ENCODE assay signal across 19 cellular contexts in the genomic region with DNA sequence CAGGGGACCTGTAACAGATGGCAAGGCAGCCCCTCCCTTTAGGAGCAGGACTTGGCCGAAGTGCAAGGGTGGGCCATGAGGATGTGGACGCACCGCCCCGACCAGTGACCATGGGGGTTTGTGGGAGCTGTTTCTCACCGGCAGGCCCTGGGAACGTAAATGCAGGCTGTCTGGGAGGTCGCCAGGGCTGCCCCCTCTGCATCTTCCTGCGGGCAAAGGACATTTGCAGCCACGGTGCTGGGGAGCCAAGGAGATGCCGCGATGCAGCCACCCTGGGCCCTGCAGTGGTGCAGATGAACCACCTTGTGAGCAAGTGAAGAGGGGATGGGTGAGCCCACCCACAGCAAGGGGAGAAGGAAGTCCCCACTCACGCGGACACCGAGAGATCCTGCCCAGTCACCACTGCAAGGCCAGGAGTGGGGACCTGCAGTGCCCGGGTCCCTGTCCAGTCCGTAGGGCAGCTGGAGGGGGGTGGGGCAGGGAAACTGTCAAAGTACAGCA.
A peak's percentile ranks its signal among the peaks of the same experiment; 100 is the strongest.
DNase-seq lines count a peak whose midpoint lies in the region; ATAC-seq, FAIRE-seq and TF ChIP-seq lines count a peak whose summit lies in the region.
"Had no signal": no experiment of that assay in that cellular context is flagged by ENCODE, and none has a peak within 500 bp of the region (broad histone marks: within the 10 kb centered on the region; RNA-seq: fewer than 3 reads in every experiment).

No MANE protein-coding gene starts in this region.

- no peaks in the 10 kb centered on the region for H3K9me3 ChIP-seq in BLaER1 treated with 17β-estradiol and CSF1 and Interleukin-3, amounts not matched to agents 10 nM and 100 nM (replicated peaks in 1 of 11)
- H3K9me3 ChIP-seq in RWPE2 (ENCODE audit: severe bottlenecking) (no peaks in the 10 kb centered on the region), HepG2 (ENCODE audit: low read length) (no peaks in the 10 kb centered on the region), spleen (no peaks in the 10 kb centered on the region)

- BruUV-seq in HepG2 (replicated peaks; lab: Mats Ljungman, UMichigan): no TSS peak

- intact Hi-C loops in HepG2 (cut with micrococcal nuclease; ENCODE audit: unreplicated experiment): no loop called here
- intact Hi-C loops in spleen (cut with DNase I; ENCODE audit: low total_unique reads): no loop called here

- peak overlapping the region in 1 of 11 experiments; percentile 77; a peak in 2 of 22 replicates for H3K9ac ChIP-seq in BLaER1 treated with 17β-estradiol and CSF1 and Interleukin-3, amounts not matched to agents 10 nM and 100 nM
- no peak overlapping the region for H3K9ac ChIP-seq in HepG2 (ENCODE audit: insufficient read depth, low read depth, low read length)

- peak overlapping the region in 7 of 11 experiments; percentile 60 to 88 (median 67); a peak in 11 of 22 replicates for H3K27ac ChIP-seq in BLaER1 treated with 17β-estradiol and CSF1 and Interleukin-3, amounts not matched to agents 10 nM and 100 nM
- H3K27ac ChIP-seq in RWPE2 (ENCODE audit: poor library complexity, severe bottlenecking): no peak overlapping the region
- no peak overlapping the region for H3K27ac ChIP-seq in HepG2 (ENCODE audit: extremely low read length, insufficient read depth, low read length)
- H3K27ac ChIP-seq in spleen: peak overlapping the region in 2 of 8 donors; percentile 60 to 71
- H3K27ac ChIP-seq: PC-9 had no signal

- H2AFZ ChIP-seq in HepG2 (ENCODE audit: low read length): no peak overlapping the region
- H2AFZ ChIP-seq: GM23338, PC-9 had no signal

- in situ Hi-C loops in HepG2 (cut with HindIII; ENCODE audit: extremely low pct_ligation_motif_present, low pct_unique_long_range_greater_than_20kb): no loop called here

- POLR2A ChIA-PET in HepG2 (lab: Yijun Ruan, JAX): no interaction called here

- no peak for FAIRE-seq in HepG2 (lab: Jason Lieb, UNC)
- FAIRE-seq: D721Med, K562 had no signal

- TF ChIP-seq POLR2A in HepG2 (IDR thresholded peaks at IDR 0.05; ENCODE audit: insufficient read depth in 1 of 2, low read depth in 2 of 2, low read length in 2 of 2): no peak
- no peak for TF ChIP-seq POLR2A in spleen (IDR thresholded peaks at IDR 0.05)

- no peaks in the 10 kb centered on the region for H3K36me3 ChIP-seq in BLaER1 treated with 17β-estradiol and CSF1 and Interleukin-3, amounts not matched to agents 10 nM and 100 nM
- H3K36me3 ChIP-seq in RWPE2 (ENCODE audit: low read depth) (no peaks in the 10 kb centered on the region), HepG2 (replicated peaks in 1 of 2; ENCODE audit: control insufficient read depth in 1 of 2, insufficient read depth in 2 of 2, low read length in 2 of 2) (no peaks in the 10 kb centered on the region), spleen (no peaks in the 10 kb centered on the region)

- H4K20me1 ChIP-seq in BLaER1 treated with 17β-estradiol and CSF1 and Interleukin-3, amounts not matched to agents 10 nM and 100 nM: peaks cover 0 to 12% (median 0%) of the 10 kb centered on the region in 11 experiments; a peak in 1 of 22 replicates
- no peaks in the 10 kb centered on the region for H4K20me1 ChIP-seq in HepG2 (ENCODE audit: insufficient read depth, low read length)

- H3K4me1 ChIP-seq in BLaER1 treated with 17β-estradiol and CSF1 and Interleukin-3, amounts not matched to agents 10 nM and 100 nM: peaks cover 38 to 80% (median 54%) of the 10 kb centered on the region in 10 experiments
- H3K4me1 ChIP-seq in RWPE2 (ENCODE audit: insufficient read depth, poor library complexity, severe bottlenecking) (peaks cover 12% of the 10 kb centered on the region), HepG2 (ENCODE audit: insufficient read depth, low read length) (peaks cover 71% of the 10 kb centered on the region), spleen (peaks cover 0 to 28% (median 14%) of the 10 kb centered on the region in 6 donors)

- H3K27me3 ChIP-seq in BLaER1 treated with 17β-estradiol and CSF1 and Interleukin-3, amounts not matched to agents 10 nM and 100 nM: no peaks in the 10 kb centered on the region
- no peaks in the 10 kb centered on the region for H3K27me3 ChIP-seq in RWPE2 (ENCODE audit: insufficient read depth, poor library complexity, severe bottlenecking)
- peaks cover 2 to 26% of the 10 kb centered on the region in 2 experiments; a peak in 4 of 5 replicates for H3K27me3 ChIP-seq in HepG2 (ENCODE audit: control insufficient read depth in 1 of 2, insufficient read depth in 2 of 2, low read length in 2 of 2)
- peaks cover 0 to 37% (median 0%) of the 10 kb centered on the region in 7 donors for H3K27me3 ChIP-seq in spleen (replicated peaks in 1 of 7)

- peak overlapping the region in 9 of 11 experiments; percentile 76 to 85 (median 81); a peak in 15 of 22 replicates for H3K4me2 ChIP-seq in BLaER1 treated with 17β-estradiol and CSF1 and Interleukin-3, amounts not matched to agents 10 nM and 100 nM
- H3K4me2 ChIP-seq in HepG2 (ENCODE audit: low read depth, low read length): no peak overlapping the region
- H3K4me2 ChIP-seq: GM23338, PC-9 had no signal

- 54% methylated on average over 4 of the region's 16 CpGs for WGBS in HepG2 (ENCODE audit: low lambda C conversion rate)
- WGBS in spleen, 5 donors: 83 to 90% (median 89%) methylated on average over 15 to 16 of the region's 16 CpGs

- TF ChIP-seq CTCF in RWPE2 (IDR thresholded peaks at IDR 0.05; ENCODE audit: poor library complexity, severe bottlenecking): no peak
- no peak for TF ChIP-seq CTCF in HepG2 (CRISPR knock-in tag; IDR thresholded peaks at IDR 0.05)
- no peak for TF ChIP-seq CTCF in spleen (IDR thresholded peaks at IDR 0.05 in 8 of 11, conservative IDR thresholded peaks at IDR 0.05 in 3 of 11)

- TF ChIP-seq EP300 in HepG2 (IDR thresholded peaks at IDR 0.05; ENCODE audit: low read depth in 2 of 2, low read length in 2 of 2): no peak
- TF ChIP-seq EP300 in HepG2 (CRISPR knock-in tag; IDR thresholded peaks at IDR 0.05; ENCODE audit: borderline replicate concordance): no peak

- H3K79me2 ChIP-seq in HepG2 (ENCODE audit: insufficient read depth, low read length): no peaks in the 10 kb centered on the region

- ATAC-seq in RWPE2 (ENCODE audit: low read depth) (no peak), HepG2 (no peak)
- ATAC-seq: GM23338, K562 had no signal

- peak; percentile 59 for DNase-seq in RWPE2 (ENCODE audit: low spot score)
- no peak for DNase-seq in HepG2 (ENCODE audit: low spot score)
- DNase-seq in spleen: peak; percentile 59
- no peak for DNase-seq in UCSD-AML1 (lab: John Stamatoyannopoulos, UW; ENCODE audit: unreplicated experiment)
- DNase-seq in COR-L47 (lab: John Stamatoyannopoulos, UW): no peak
- no peak for DNase-seq in DMS114 treated with DMSO at 0.1 percent for 48 hours (lab: John Stamatoyannopoulos, UW; ENCODE audit: unreplicated experiment)
- DNase-seq: AML-193; CD4-positive, alpha-beta T cell; GF-D8; NCI-H1048; NCI-H146; NCI-H226; NCI-H526 treated with DMSO at 0.1 percent for 48 hours; PC-9; SHP77 treated with DMSO at 0.1 percent for 48 hours had no signal

- CTCF ChIA-PET in HepG2 (lab: Yijun Ruan, JAX; ENCODE audit: low intra/inter-chr PET ratio, low total read pairs): no interaction called here

- H3K4me3 ChIP-seq in BLaER1 treated with 17β-estradiol and CSF1 and Interleukin-3, amounts not matched to agents 10 nM and 100 nM: no peak overlapping the region
- H3K4me3 ChIP-seq in RWPE2 (ENCODE audit: severe bottlenecking) (no peak overlapping the region), HepG2 (replicated peaks in 1 of 3; ENCODE audit: insufficient read depth in 1 of 3, low read depth in 2 of 3, low read length in 3 of 3) (no peak overlapping the region), spleen (no peak overlapping the region)
- H3K4me3 ChIP-seq: GM23338, K562, PC-9 had no signal

- TF ChIP-seq RAD21 in HepG2 (CRISPR knock-in tag; IDR thresholded peaks at IDR 0.05): no peak

TF ChIP-seq in HepG2, 621 proteins besides CTCF, POLR2A, EP300 and RAD21:
- TF ChIP-seq, protein P1, sequence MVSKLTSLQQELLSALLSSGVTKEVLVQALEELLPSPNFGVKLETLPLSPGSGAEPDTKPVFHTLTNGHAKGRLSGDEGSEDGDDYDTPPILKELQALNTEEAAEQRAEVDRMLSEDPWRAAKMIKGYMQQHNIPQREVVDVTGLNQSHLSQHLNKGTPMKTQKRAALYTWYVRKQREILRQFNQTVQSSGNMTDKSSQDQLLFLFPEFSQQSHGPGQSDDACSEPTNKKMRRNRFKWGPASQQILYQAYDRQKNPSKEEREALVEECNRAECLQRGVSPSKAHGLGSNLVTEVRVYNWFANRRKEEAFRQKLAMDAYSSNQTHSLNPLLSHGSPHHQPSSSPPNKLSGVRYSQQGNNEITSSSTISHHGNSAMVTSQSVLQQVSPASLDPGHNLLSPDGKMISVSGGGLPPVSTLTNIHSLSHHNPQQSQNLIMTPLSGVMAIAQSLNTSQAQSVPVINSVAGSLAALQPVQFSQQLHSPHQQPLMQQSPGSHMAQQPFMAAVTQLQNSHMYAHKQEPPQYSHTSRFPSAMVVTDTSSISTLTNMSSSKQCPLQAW (CRISPR knock-in tag; IDR thresholded peaks at IDR 0.05): no peak
- no peak for TF ChIP-seq MYNN (CRISPR knock-in tag; IDR thresholded peaks at IDR 0.05; ENCODE audit: low read depth)
- peak; percentile 7; the same call in 1 of the 2 replicates for TF ChIP-seq HNF4A (CRISPR knock-in tag; IDR thresholded peaks at IDR 0.05)
- 0 out of 2 replicates have a peak, but pooled peaks have one; percentile 0 for TF ChIP-seq GABPB1 (CRISPR knock-in tag; IDR thresholded peaks at IDR 0.05)

Comparison
In these comparisons a context has a peak if more than half of its experiments do, and no peak if none do; other contexts are left out.
1. H3K27ac ChIP-seq: peak in BLaER1 treated with 17β-estradiol and CSF1 and Interleukin-3, amounts not matched to agents 10 nM and 100 nM (7 of 11); none in RWPE2 (single experiment) and HepG2 (single experiment).
2. DNase-seq: peak in RWPE2 (single experiment) and spleen (single experiment); none in HepG2 (single experiment), UCSD-AML1 (single experiment), COR-L47 (single experiment) and DMS114 treated with DMSO at 0.1 percent for 48 hours (single experiment).